In the genomic region with DNA sequence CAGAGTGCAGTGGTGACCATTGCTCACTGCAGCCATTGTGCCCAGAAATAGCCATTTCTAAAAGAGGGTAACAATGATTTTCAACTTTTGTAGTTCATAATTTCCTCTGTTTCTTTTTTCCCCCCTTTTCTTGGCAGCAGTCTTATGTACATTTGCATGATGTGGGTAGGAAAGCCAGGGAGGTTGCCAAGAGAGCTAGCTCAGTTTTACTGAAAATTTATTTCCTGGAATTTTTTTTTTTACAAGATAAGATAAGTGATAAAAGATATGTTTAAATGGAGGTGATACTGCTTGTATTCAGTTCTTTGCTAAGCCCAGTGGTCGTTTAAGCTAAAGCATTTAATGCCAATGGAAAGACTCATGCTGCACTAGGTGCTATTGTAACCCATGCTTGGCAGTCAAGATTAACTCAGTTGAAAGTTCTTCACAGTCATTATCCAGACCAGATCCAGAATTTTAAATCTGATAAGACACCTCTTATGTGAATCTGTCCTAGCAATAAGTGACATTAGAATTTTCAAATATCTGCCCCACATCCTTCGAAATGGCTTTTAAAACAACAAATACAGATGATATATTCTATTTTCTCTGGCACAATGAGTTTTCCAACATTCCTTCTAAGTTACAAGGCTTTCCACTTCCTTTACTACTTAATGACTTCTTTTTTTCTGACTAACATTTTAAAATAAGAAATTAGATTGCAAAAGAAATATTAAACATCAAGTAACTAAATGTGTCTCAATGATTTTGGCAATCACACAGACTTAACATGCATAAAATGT, we compare ENCODE assay signal across 14 cellular contexts. TPM values are rescaled to one million over a fixed set of nuclear protein-coding genes. Genes with fewer than 3 reads are reported as not detected.
DNase-seq lines count a peak whose midpoint lies in the region; ATAC-seq and TF ChIP-seq lines count a peak whose summit lies in the region.
"Had no signal": no experiment of that assay in that cellular context is flagged by ENCODE, and none has a peak within 500 bp of the region (broad histone marks: within the 10 kb centered on the region; RNA-seq: fewer than 3 reads in every experiment).

No MANE protein-coding gene starts in this region.

- peak overlapping the region; percentile 48 for H3K27ac ChIP-seq in right cardiac atrium (ENCODE audit: low read length)
- peak overlapping the region; percentile 49 to 50 for H3K27ac ChIP-seq in breast epithelium

- intact Hi-C loops in right cardiac atrium (cut with DNase I), result loop anchor here in 2 of 4 donors (10.0 kb wide), 2 partner anchors 93 to 173 kb away; no protein-coding TSS in a partner anchor
- intact Hi-C loops in Right ventricle myocardium superior (cut with DNase I), result no loop called here
- intact Hi-C loops in breast epithelium (cut with DNase I; ENCODE audit: low total_unique reads), result loop anchor here (10.0 kb wide), 1 partner anchor 73 kb away; no protein-coding TSS in a partner anchor

- no peaks in the 10 kb centered on the region for H3K36me3 ChIP-seq in breast epithelium

- H3K27me3 ChIP-seq in right cardiac atrium (ENCODE audit: control insufficient read depth, insufficient read depth) (no peaks in the 10 kb centered on the region), breast epithelium (no peaks in the 10 kb centered on the region)

- ATAC-seq in right cardiac atrium (no peak), Right ventricle myocardium superior (ENCODE audit: poor library complexity) (no peak), HG02798 (IDR thresholded peaks at IDR 0.05; ENCODE audit: poor library complexity, unreplicated experiment) (no peak), HG03378 (IDR thresholded peaks at IDR 0.05; ENCODE audit: unreplicated experiment) (no peak)
- ATAC-seq: activated CD8-positive, alpha-beta memory T cell treated with anti-CD3 and anti-CD28 coated beads, Interleukin-2, amount 10 ng/mL, durations not matched to agents 7 days and 5 days; mucosa of descending colon; stimulated activated effector memory CD8-positive, alpha-beta T cell treated with anti-CD3 and anti-CD28 coated beads, Interleukin-12 subunit alpha, Interleukin-12 subunit beta, amount 100 ng/mL, for 72 hours; T-cell had no signal

- DNase-seq in right cardiac atrium (no peak), Right ventricle myocardium superior (no peak), breast epithelium (ENCODE audit: low spot score in 2 of 2) (peak in 1 of 2 donors; percentile 7), lung microvascular endothelial cell (ENCODE audit: low read depth in 2 of 2) (peak; percentile 67 to 69), NOMO-1 (lab: John Stamatoyannopoulos, UW; ENCODE audit: unreplicated experiment in 2 of 2) (no peak), mesenteric fat pad (ENCODE audit: low spot score) (no peak)
- DNase-seq: activated CD8-positive, alpha-beta memory T cell treated with anti-CD3 and anti-CD28 coated beads, Interleukin-2, amount 10 ng/mL, durations not matched to agents 7 days and 5 days; mucosa of descending colon; NCI-H526 treated with DMSO at 0.1 percent for 48 hours; stimulated activated CD4-positive, alpha-beta T cell treated with anti-CD3 and anti-CD28 coated beads, Interleukin-12 subunit alpha, Interleukin-12 subunit beta, amount 100 ng/mL, for 4 hours; T-cell had no signal

- H3K9me3 ChIP-seq in right cardiac atrium (ENCODE audit: control insufficient read depth, low read length), result no peaks in the 10 kb centered on the region
- peaks cover 0 to 5% of the 10 kb centered on the region in 2 donors for H3K9me3 ChIP-seq in breast epithelium

- H3K4me3 ChIP-seq in right cardiac atrium (ENCODE audit: low read length) (no peak overlapping the region), breast epithelium (no peak overlapping the region)
- H3K4me3 ChIP-seq: mucosa of descending colon had no signal

- no peak for TF ChIP-seq POLR2A in breast epithelium (IDR thresholded peaks at IDR 0.05)

- 25% methylated on average over 2 of the region's 2 CpGs for WGBS in right cardiac atrium

- TF ChIP-seq CTCF in breast epithelium (IDR thresholded peaks at IDR 0.05), result no peak

- H3K4me1 ChIP-seq in right cardiac atrium (ENCODE audit: control insufficient read depth, insufficient read depth, low read length), result peaks cover 3% of the 10 kb centered on the region
- H3K4me1 ChIP-seq in breast epithelium, result no peaks in the 10 kb centered on the region

RNA-seq across cellular contexts. Expression of gene ATP8B1, which starts 4.4 kb away (rescaled TPM):
- 10 to 100 TPM in 1 of 4 donors, 1 to 10 TPM in 3; 7.5 to 11.5 (median 9.4) TPM for total RNA-seq in right cardiac atrium
- polyA plus RNA-seq in right cardiac atrium, result 2.6 TPM
- 5.9 TPM for total RNA-seq in Right ventricle myocardium superior
- 10 to 100 TPM in 2 of 3 donors, 1 to 10 TPM in 1; 5.1 to 45.1 (median 41.3) TPM for total RNA-seq in breast epithelium
- 10.5 and 33.3 TPM in 2 replicates for total RNA-seq in lung microvascular endothelial cell
- total RNA-seq in mesenteric fat pad, result 7.8 TPM

Comparison
In these comparisons a context has a peak if more than half of its experiments do, and no peak if none do; other contexts are left out.
1. DNase-seq: peak in lung microvascular endothelial cell (2 of 2); none in right cardiac atrium (0 of 3), Right ventricle myocardium superior (single experiment), NOMO-1 (0 of 2) and mesenteric fat pad (single experiment).